25 cellular contexts compared by ENCODE assay signal in genomic region chr10:43622022-43622421, GRCh38.
"Had no signal": no experiment of that assay in that cellular context is flagged by ENCODE, and none has a peak within 500 bp of the region (broad histone marks: within the 10 kb centered on the region; RNA-seq: fewer than 3 reads in every experiment).

No MANE protein-coding gene starts in this region.

- H3K4me1 ChIP-seq: gastrocnemius medialis, neural progenitor cell, tibial nerve had no signal

- H3K4me3 Mint-ChIP-seq: activated CD4-positive, alpha-beta memory T cell treated with anti-CD3 and anti-CD28 coated beads, Interleukin-2, amount 10 ng/mL, durations not matched to agents 7 days and 5 days; activated naive CD4-positive, alpha-beta T cell treated with anti-CD3 and anti-CD28 coated beads for 36 hours; activated naive CD8-positive, alpha-beta T cell treated with anti-CD3 and anti-CD28 coated beads, Interleukin-2, amount 10 ng/mL, durations not matched to agents 7 days and 5 days; endodermal cell; neural progenitor cell; stimulated activated effector memory CD8-positive, alpha-beta T cell treated with anti-CD3 and anti-CD28 coated beads, Interleukin-12 subunit alpha, Interleukin-12 subunit beta, amount 100 ng/mL, for 72 hours; stimulated activated naive CD8-positive, alpha-beta T cell treated with anti-CD3 and anti-CD28 coated beads, Interleukin-15, amount 100 ng/mL, for 72 hours had no signal

- H3K9me3 ChIP-seq: gastrocnemius medialis had no signal

- H3K4me1 Mint-ChIP-seq: endodermal cell, neural progenitor cell had no signal

- H2AFZ ChIP-seq: neural progenitor cell had no signal

- FAIRE-seq: bronchial epithelial cell, islet of Langerhans, small intestine, urothelium cell line had no signal

- H3K27ac Mint-ChIP-seq: activated CD4-positive, alpha-beta memory T cell treated with anti-CD3 and anti-CD28 coated beads, Interleukin-2, amount 10 ng/mL, durations not matched to agents 7 days and 5 days; activated naive CD4-positive, alpha-beta T cell treated with anti-CD3 and anti-CD28 coated beads for 36 hours; activated naive CD8-positive, alpha-beta T cell treated with anti-CD3 and anti-CD28 coated beads, Interleukin-2, amount 10 ng/mL, durations not matched to agents 7 days and 5 days; activated T-cell treated with anti-CD3 and anti-CD28 coated beads, Interleukin-2, amount 50 U/mL, for 72 hours; endodermal cell; neural progenitor cell; stimulated activated effector memory CD8-positive, alpha-beta T cell treated with anti-CD3 and anti-CD28 coated beads, Interleukin-12 subunit alpha, Interleukin-12 subunit beta, amount 100 ng/mL, for 72 hours; stimulated activated naive CD8-positive, alpha-beta T cell treated with anti-CD3 and anti-CD28 coated beads, Interleukin-15, amount 100 ng/mL, for 72 hours had no signal

- H3K4me3 ChIP-seq: coronary artery, esophagus squamous epithelium, gastrocnemius medialis, neural progenitor cell, tibial nerve had no signal

- ATAC-seq: activated T-cell treated with anti-CD3 and anti-CD28 coated beads, Interleukin-2, amount 50 U/mL, for 72 hours; gastrocnemius medialis; sciatic nerve; stimulated activated effector memory CD8-positive, alpha-beta T cell treated with anti-CD3 and anti-CD28 coated beads, Interleukin-12 subunit alpha, Interleukin-12 subunit beta, amount 100 ng/mL, for 72 hours; stimulated activated naive CD8-positive, alpha-beta T cell treated with anti-CD3 and anti-CD28 coated beads, Interleukin-15, amount 100 ng/mL, for 72 hours had no signal

- H3K27me3 Mint-ChIP-seq: activated CD4-positive, alpha-beta memory T cell treated with anti-CD3 and anti-CD28 coated beads, Interleukin-2, amount 10 ng/mL, durations not matched to agents 7 days and 5 days; activated naive CD8-positive, alpha-beta T cell treated with anti-CD3 and anti-CD28 coated beads, Interleukin-2, amount 10 ng/mL, durations not matched to agents 7 days and 5 days; stimulated activated naive CD8-positive, alpha-beta T cell treated with anti-CD3 and anti-CD28 coated beads, Interleukin-15, amount 100 ng/mL, for 72 hours had no signal

- DNase-seq: activated CD4-positive, alpha-beta memory T cell treated with anti-CD3 and anti-CD28 coated beads, Interleukin-2, amount 10 ng/mL, durations not matched to agents 7 days and 5 days; activated CD4-positive, alpha-beta T cell treated with anti-CD3 and anti-CD28 coated beads for 48 hours; activated CD4-positive, CD25-positive, alpha-beta regulatory T cell; activated effector memory CD4-positive, alpha-beta T cell treated with Interleukin-2 at 50 U/mL for 16 hours; activated naive CD4-positive, alpha-beta T cell treated with anti-CD3 and anti-CD28 coated beads for 36 hours; activated naive CD8-positive, alpha-beta T cell treated with anti-CD3 and anti-CD28 coated beads, Interleukin-2, amount 10 ng/mL, durations not matched to agents 7 days and 5 days; activated T-cell treated with anti-CD3 and anti-CD28 coated beads, Interleukin-2, amount 50 U/mL, for 72 hours; amygdala; cerebellar nuclear complex; endodermal cell; esophagus squamous epithelium; gastrocnemius medialis; hippocampal formation; mesenchymal stem cell; small intestine; stimulated activated CD4-positive, alpha-beta T cell treated with anti-CD3 and anti-CD28 coated beads, Interleukin-2, amount 100 ng/mL, for 24 hours; stimulated activated naive CD8-positive, alpha-beta T cell treated with anti-CD3 and anti-CD28 coated beads, Interleukin-15, amount 100 ng/mL, for 72 hours had no signal

- H3K9ac ChIP-seq: neural progenitor cell had no signal

- H3K27me3 ChIP-seq: esophagus squamous epithelium, gastrocnemius medialis, neural progenitor cell, tibial nerve had no signal

- H3K4me2 ChIP-seq: neural progenitor cell had no signal

- H3K36me3 Mint-ChIP-seq: stimulated activated effector memory CD8-positive, alpha-beta T cell treated with anti-CD3 and anti-CD28 coated beads, Interleukin-12 subunit alpha, Interleukin-12 subunit beta, amount 100 ng/mL, for 72 hours had no signal

- H3K27ac ChIP-seq: coronary artery, esophagus squamous epithelium, gastrocnemius medialis, neural progenitor cell, tibial nerve had no signal
